11 cellular contexts compared by ENCODE assay signal in the genomic region with DNA sequence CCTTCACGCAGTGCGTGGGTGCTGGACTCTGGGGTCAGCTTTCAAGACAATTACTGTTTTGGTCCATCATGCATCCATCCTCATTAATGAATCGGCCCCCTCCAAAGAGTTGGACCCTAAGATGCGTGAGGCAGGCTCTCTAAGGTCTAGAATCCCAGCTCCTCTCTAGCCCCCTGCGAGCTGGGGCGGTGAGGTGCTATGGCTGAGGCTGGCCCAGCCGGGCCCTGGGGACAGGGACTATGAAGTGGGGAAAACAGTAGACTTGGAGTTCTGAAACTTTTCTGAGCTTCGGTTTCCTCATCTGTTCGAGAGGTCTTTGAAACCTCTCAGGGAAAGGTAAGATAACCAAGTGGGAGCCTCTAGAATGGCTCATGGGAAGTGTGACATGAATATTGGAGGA. TPM values are rescaled to one million over a fixed set of nuclear protein-coding genes. Genes with fewer than 3 reads are reported as not detected.
DNase-seq lines count a peak whose midpoint lies in the region; ATAC-seq and TF ChIP-seq lines count a peak whose summit lies in the region.
"Had no signal": no experiment of that assay in that cellular context is flagged by ENCODE, and none has a peak within 500 bp of the region (broad histone marks: within the 10 kb centered on the region; RNA-seq: fewer than 3 reads in every experiment).

No MANE protein-coding gene starts in this region.

- peak overlapping the region; percentile 88 to 100 (median 97); a peak in 21 of 22 replicates for H3K9ac ChIP-seq in BLaER1 treated with 17β-estradiol and CSF1 and Interleukin-3, amounts not matched to agents 10 nM and 100 nM
- H3K9ac ChIP-seq in HUES48 (ENCODE audit: low read depth, low read length) = no peak overlapping the region

- H3K27me3 ChIP-seq in BLaER1 treated with 17β-estradiol and CSF1 and Interleukin-3, amounts not matched to agents 10 nM and 100 nM = no peaks in the 10 kb centered on the region
- no peaks in the 10 kb centered on the region for H3K27me3 ChIP-seq in HUES48 (ENCODE audit: control insufficient read depth, insufficient read depth, low read length)
- H3K27me3 ChIP-seq: breast epithelium had no signal

- peak overlapping the region; percentile 87 to 97 (median 96) for H3K4me2 ChIP-seq in BLaER1 treated with 17β-estradiol and CSF1 and Interleukin-3, amounts not matched to agents 10 nM and 100 nM

- H3K4me3 Mint-ChIP-seq in activated naive CD8-positive, alpha-beta T cell treated with anti-CD3 and anti-CD28 coated beads, Interleukin-2, amount 50 U/mL, for 24 hours = peak overlapping the region; percentile 93
- peak overlapping the region in 9 of 10 donors; percentile 98 to 100 (median 99) for H3K4me3 Mint-ChIP-seq in naive thymus-derived CD8-positive, alpha-beta T cell

- in situ Hi-C loops in GM13976 (cut with MboI; ENCODE audit: low sequenced_read_pairs, unreplicated experiment) = no loop called here

- H3K9me3 Mint-ChIP-seq in activated naive CD8-positive, alpha-beta T cell treated with anti-CD3 and anti-CD28 coated beads, Interleukin-2, amount 50 U/mL, for 24 hours = no peaks in the 10 kb centered on the region
- H3K9me3 Mint-ChIP-seq in naive thymus-derived CD8-positive, alpha-beta T cell = no peaks in the 10 kb centered on the region

- POLR2A ChIA-PET in naive thymus-derived CD8-positive, alpha-beta T cell (lab: Charles Lee) = interaction anchor here (1.0 to 6.9 kb wide), 4 partner anchors 14 to 80 kb away, joined by 3 to 165 read pairs (median 26); partner anchors contain the start of genes ATXN2L and TUFM

- DNase-seq in activated naive CD8-positive, alpha-beta T cell treated with anti-CD3 and anti-CD28 coated beads, Interleukin-2, amount 50 U/mL, for 24 hours = no peak
- no peak for DNase-seq in naive thymus-derived CD8-positive, alpha-beta T cell
- DNase-seq in LoVo (ENCODE audit: low spot score) (no peak), RPMI8226 (no peak), GM13976 (ENCODE audit: low spot score) (no peak)
- DNase-seq: activated CD4-positive, alpha-beta T cell treated with anti-CD3 and anti-CD28 coated beads for 48 hours; NCI-H2171 treated with DMSO at 0.1 percent for 48 hours had no signal

- H3K36me3 ChIP-seq in BLaER1 treated with 17β-estradiol and CSF1 and Interleukin-3, amounts not matched to agents 10 nM and 100 nM = peaks cover 37 to 50% (median 42%) of the 10 kb centered on the region in 11 experiments
- H3K36me3 ChIP-seq in HUES48 (ENCODE audit: control insufficient read depth, insufficient read depth, low read length) = peaks cover 36% of the 10 kb centered on the region

- H3K27ac Mint-ChIP-seq in activated naive CD8-positive, alpha-beta T cell treated with anti-CD3 and anti-CD28 coated beads, Interleukin-2, amount 50 U/mL, for 24 hours = peak overlapping the region; percentile 95
- peak overlapping the region in 8 of 10 donors; percentile 9 to 100 (median 91) for H3K27ac Mint-ChIP-seq in naive thymus-derived CD8-positive, alpha-beta T cell

- H3K4me3 ChIP-seq in BLaER1 treated with 17β-estradiol and CSF1 and Interleukin-3, amounts not matched to agents 10 nM and 100 nM = peak overlapping the region; percentile 71 to 95 (median 88); a peak in 16 of 20 replicates
- H3K4me3 ChIP-seq in HUES48 (ENCODE audit: low read depth, low read length) = peak overlapping the region; percentile 88; the same call in 1 of the 2 replicates

- H3K27ac ChIP-seq in BLaER1 treated with 17β-estradiol and CSF1 and Interleukin-3, amounts not matched to agents 10 nM and 100 nM = peak overlapping the region in 7 of 11 experiments; percentile 7 to 100 (median 98); a peak in 8 of 22 replicates
- no peak overlapping the region for H3K27ac ChIP-seq in HUES48 (ENCODE audit: low read depth, low read length)

- no peaks in the 10 kb centered on the region for H3K9me3 ChIP-seq in BLaER1 treated with 17β-estradiol and CSF1 and Interleukin-3, amounts not matched to agents 10 nM and 100 nM (replicated peaks in 1 of 11)
- no peaks in the 10 kb centered on the region for H3K9me3 ChIP-seq in HUES48 (ENCODE audit: control insufficient read depth, insufficient read depth, low read length)
- H3K9me3 ChIP-seq: breast epithelium had no signal

- H4K20me1 ChIP-seq in BLaER1 treated with 17β-estradiol and CSF1 and Interleukin-3, amounts not matched to agents 10 nM and 100 nM = peaks cover 10 to 59% (median 47%) of the 10 kb centered on the region in 11 experiments; a peak in 21 of 22 replicates

- H3K4me1 Mint-ChIP-seq in activated naive CD8-positive, alpha-beta T cell treated with anti-CD3 and anti-CD28 coated beads, Interleukin-2, amount 50 U/mL, for 24 hours = peaks cover 24% of the 10 kb centered on the region
- peaks cover 19 to 42% (median 35%) of the 10 kb centered on the region in 4 donors for H3K4me1 Mint-ChIP-seq in naive thymus-derived CD8-positive, alpha-beta T cell

- ATAC-seq in activated naive CD8-positive, alpha-beta T cell treated with anti-CD3 and anti-CD28 coated beads, Interleukin-2, amount 50 U/mL, for 24 hours = no peak
- ATAC-seq in naive thymus-derived CD8-positive, alpha-beta T cell = no peak
- ATAC-seq in HG02623 (IDR thresholded peaks at IDR 0.05; ENCODE audit: unreplicated experiment) = no peak

- no peak for TF ChIP-seq CTCF in GM13976 (IDR thresholded peaks at IDR 0.05; ENCODE audit: borderline replicate concordance, control extremely low read depth, extremely low read depth, insufficient read depth, missing control alignments)

- H3K27me3 Mint-ChIP-seq in activated naive CD8-positive, alpha-beta T cell treated with anti-CD3 and anti-CD28 coated beads, Interleukin-2, amount 50 U/mL, for 24 hours = no peaks in the 10 kb centered on the region
- no peaks in the 10 kb centered on the region for H3K27me3 Mint-ChIP-seq in naive thymus-derived CD8-positive, alpha-beta T cell

- peaks cover 26 to 46% (median 35%) of the 10 kb centered on the region in 10 experiments for H3K4me1 ChIP-seq in BLaER1 treated with 17β-estradiol and CSF1 and Interleukin-3, amounts not matched to agents 10 nM and 100 nM
- H3K4me1 ChIP-seq in HUES48 (ENCODE audit: control insufficient read depth, insufficient read depth, low read length) = peaks cover 11% of the 10 kb centered on the region; the same call in 1 of the 2 replicates
- H3K4me1 ChIP-seq: breast epithelium had no signal

- peaks cover 18% of the 10 kb centered on the region for H3K36me3 Mint-ChIP-seq in activated naive CD8-positive, alpha-beta T cell treated with anti-CD3 and anti-CD28 coated beads, Interleukin-2, amount 50 U/mL, for 24 hours (ENCODE audit: low read depth)
- H3K36me3 Mint-ChIP-seq in naive thymus-derived CD8-positive, alpha-beta T cell = peaks cover 0 to 39% (median 4%) of the 10 kb centered on the region in 3 donors

RNA-seq across cellular contexts. Expression of gene SH2B1, which starts 1.6 kb away (rescaled TPM):
- 100 to 1,000 TPM; 110 to 117 TPM for total RNA-seq in naive thymus-derived CD8-positive, alpha-beta T cell
- polyA plus RNA-seq in naive thymus-derived CD8-positive, alpha-beta T cell = 1 to 10 TPM; 1.1 to 2.5 (median 2.2) TPM

RNA-seq across cellular contexts. Expression of gene ATP2A1, which starts 13.0 kb away (rescaled TPM):
- 1 to 10 TPM in 1 of 2 experiments, under 1 TPM in 1; 0.58 to 1.2 TPM for total RNA-seq in naive thymus-derived CD8-positive, alpha-beta T cell
- polyA plus RNA-seq in naive thymus-derived CD8-positive, alpha-beta T cell = not detected

RNA-seq across cellular contexts. Expression of gene TUFM, which starts 19.1 kb away (rescaled TPM):
- 100 to 1,000 TPM; 117 to 120 TPM for total RNA-seq in naive thymus-derived CD8-positive, alpha-beta T cell
- polyA plus RNA-seq in naive thymus-derived CD8-positive, alpha-beta T cell = 100 to 1,000 TPM; 141 to 155 (median 152) TPM

RNA-seq across cellular contexts. Expression of gene ATXN2L, which starts 42.5 kb away (rescaled TPM):
- total RNA-seq in naive thymus-derived CD8-positive, alpha-beta T cell = 100 to 1,000 TPM; 310 to 339 TPM
- polyA plus RNA-seq in naive thymus-derived CD8-positive, alpha-beta T cell = 10 to 100 TPM; 14.2 to 28.4 (median 19.5) TPM

RNA-seq across cellular contexts. Expression of gene RABEP2, which starts 59.7 kb away (rescaled TPM):
- 10 to 100 TPM; 34.1 to 35.7 TPM for total RNA-seq in naive thymus-derived CD8-positive, alpha-beta T cell
- polyA plus RNA-seq in naive thymus-derived CD8-positive, alpha-beta T cell = 1 to 10 TPM; 2.8 to 6.5 (median 3.0) TPM
